8 cellular contexts compared by ENCODE assay signal in genomic region chr4:83454626-83455025, GRCh38. TPM values are rescaled to one million over a fixed set of nuclear protein-coding genes. Genes with fewer than 3 reads are reported as not detected.
DNase-seq lines count a peak whose midpoint lies in the region; ATAC-seq, FAIRE-seq and TF ChIP-seq lines count a peak whose summit lies in the region.

No MANE protein-coding gene starts in this region.

- H3K27me3 Mint-ChIP-seq in neural crest cell (ENCODE audit: low read depth) = no peaks in the 10 kb centered on the region

- H3K9me3 Mint-ChIP-seq in neural crest cell = no peaks in the 10 kb centered on the region

- H3K4me3 Mint-ChIP-seq in neural crest cell = peak overlapping the region; percentile 98

- H3K4me1 Mint-ChIP-seq in neural crest cell = peaks cover 34% of the 10 kb centered on the region

- TF ChIP-seq CTCF in neural crest cell (conservative IDR thresholded peaks at IDR 0.05) = no peak

- DNase-seq in EL (peak; percentile 6), RKO (ENCODE audit: low spot score) (peak; percentile 52), epithelial cell of prostate (ENCODE audit: low read depth, low spot score) (no peak), neural crest cell (ENCODE audit: low read depth, low spot score) (no peak), NK-92 (lab: John Stamatoyannopoulos, UW; ENCODE audit: unreplicated experiment) (no peak), GM12892 (ENCODE audit: insufficient read length) (no peak)

- FAIRE-seq in GM12892 (lab: Jason Lieb, UNC) = no peak

- peaks cover 8% of the 10 kb centered on the region for H3K36me3 Mint-ChIP-seq in neural crest cell (ENCODE audit: low read depth)

- peak overlapping the region; percentile 74 for H3K27ac ChIP-seq in epithelial cell of prostate

- H3K27ac Mint-ChIP-seq in neural crest cell (ENCODE audit: unreplicated experiment) = no peak overlapping the region

- no peak for ATAC-seq in HG03045 (IDR thresholded peaks at IDR 0.05; ENCODE audit: unreplicated experiment)
- ATAC-seq in GM18498 (IDR thresholded peaks at IDR 0.05; ENCODE audit: unreplicated experiment) = no peak

- TF ChIP-seq POLR2A in GM12892 (IDR thresholded peaks at IDR 0.05; ENCODE audit: low read depth, low read length) = no peak

RNA-seq across cellular contexts. Expression of gene HELQ, which starts 1.0 kb away (rescaled TPM):
- 14.0 and 15.7 TPM in 2 replicates for total RNA-seq in neural crest cell
- polyA plus RNA-seq in GM12892 (2012; ENCODE audit: missing spikeins) = 8.0 TPM

RNA-seq across cellular contexts. Expression of gene MRPS18C, which starts 1.2 kb away (rescaled TPM):
- 49.3 and 56.8 TPM in 2 replicates for total RNA-seq in neural crest cell
- polyA plus RNA-seq in GM12892 (2012; ENCODE audit: missing spikeins) = 47.3 TPM

RNA-seq across cellular contexts. Expression of gene ABRAXAS1, which starts 30.3 kb away (rescaled TPM):
- total RNA-seq in neural crest cell = 25.9 and 30.9 TPM in 2 replicates
- polyA plus RNA-seq in GM12892 (2012; ENCODE audit: missing spikeins) = 11.7 TPM

Comparison
In these comparisons a context has a peak if more than half of its experiments do, and no peak if none do; other contexts are left out.
1. DNase-seq: peak in EL (single experiment) and RKO (single experiment); none in epithelial cell of prostate (single experiment), neural crest cell (single experiment), NK-92 (single experiment) and GM12892 (single experiment).